8 cellular contexts compared by ENCODE assay signal in the genomic region with DNA sequence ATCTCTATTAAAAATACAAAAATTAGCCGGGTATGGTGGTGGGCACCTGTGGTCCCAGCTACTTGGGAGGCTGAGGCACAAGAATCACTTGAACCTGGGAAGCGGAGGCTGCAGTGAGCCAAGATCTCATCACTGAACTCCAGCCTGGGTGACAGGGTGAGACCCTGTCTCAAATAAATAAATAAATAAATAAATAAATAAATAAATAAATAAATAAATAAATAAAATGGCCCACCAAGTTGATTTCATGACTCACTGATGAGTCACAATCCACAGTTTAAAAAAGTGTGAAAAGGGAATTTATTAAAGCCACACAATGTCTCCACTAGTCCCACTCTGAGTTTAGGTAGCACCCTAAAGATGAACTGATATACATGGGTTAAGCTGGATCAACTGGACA. TPM values are rescaled to one million over a fixed set of nuclear protein-coding genes. Genes with fewer than 3 reads are reported as not detected.
DNase-seq lines count a peak whose midpoint lies in the region; ATAC-seq, FAIRE-seq and TF ChIP-seq lines count a peak whose summit lies in the region.
"Not testable (repeated sequence)": the region's sequence is repeated elsewhere in the genome, so short reads cannot be mapped to it uniquely, and the experiment has no call there.

No MANE protein-coding gene starts in this region.

- POLR2A ChIA-PET in A549 (lab: Yijun Ruan, JAX); HCT116 (lab: Charles Lee); HepG2 (lab: Yijun Ruan, JAX): not testable (repeated sequence)

- H3K27me3 ChIP-seq in HCT116 (ENCODE audit: insufficient read depth, low read length); RWPE2 (ENCODE audit: insufficient read depth, poor library complexity, severe bottlenecking): not testable (repeated sequence)
- H3K27me3 ChIP-seq in HepG2 (ENCODE audit: control insufficient read depth in 1 of 2, insufficient read depth in 2 of 2, low read length in 2 of 2) (peaks cover 0 to 12% of the 10 kb centered on the region in 2 experiments; a peak in 3 of 5 replicates), spleen (replicated peaks in 1 of 7) (peaks cover 0 to 32% (median 0%) of the 10 kb centered on the region in 7 donors)

- not testable (repeated sequence) for H3K4me2 ChIP-seq in A549; HepG2 (ENCODE audit: low read depth, low read length)
- H3K4me2 ChIP-seq in HCT116 (ENCODE audit: low read length), result peak overlapping the region; percentile 37

- TF ChIP-seq CTCF in A549 (IDR thresholded peaks at IDR 0.05); HCT116 (IDR thresholded peaks at IDR 0.05 in 2 of 3, conservative IDR thresholded peaks at IDR 0.05 in 1 of 3; ENCODE audit: borderline replicate concordance in 1 of 3, insufficient read depth in 1 of 3, low read depth in 2 of 3, low read length in 2 of 3); RWPE2 (IDR thresholded peaks at IDR 0.05; ENCODE audit: poor library complexity, severe bottlenecking); brain (conservative IDR thresholded peaks at IDR 0.05); HepG2 (CRISPR knock-in tag; IDR thresholded peaks at IDR 0.05); spleen (IDR thresholded peaks at IDR 0.05 in 8 of 11, conservative IDR thresholded peaks at IDR 0.05 in 3 of 11): not testable (repeated sequence)

- not testable (repeated sequence) for H3K9me3 Mint-ChIP-seq in brain

- H3K27ac Mint-ChIP-seq in brain, result peak overlapping the region in 2 of 5 experiments; percentile 18 to 40

- not testable (repeated sequence) for H3K27ac ChIP-seq in A549; HCT116 (ENCODE audit: low read depth, low read length); HepG2 (ENCODE audit: extremely low read length, insufficient read depth, low read length); spleen
- peak overlapping the region; percentile 86 for H3K27ac ChIP-seq in RWPE2 (ENCODE audit: poor library complexity, severe bottlenecking)
- peak overlapping the region; percentile 60 for H3K27ac ChIP-seq in epithelial cell of prostate

- H3K36me3 Mint-ChIP-seq in brain, result peaks cover 13% of the 10 kb centered on the region

- not testable (repeated sequence) for BruUV-seq in HCT116 (replicated peaks; lab: Mats Ljungman, UMichigan); HepG2 (replicated peaks; lab: Mats Ljungman, UMichigan)

- H4K20me1 ChIP-seq in HCT116 (ENCODE audit: insufficient read depth); HepG2 (ENCODE audit: insufficient read depth, low read length): not testable (repeated sequence)

- H3K9me3 ChIP-seq in A549; HCT116 (ENCODE audit: control insufficient read depth in 1 of 2, insufficient read depth in 1 of 2, low read depth in 1 of 2, low read length in 2 of 2); RWPE2 (ENCODE audit: severe bottlenecking); HepG2 (ENCODE audit: low read length); spleen: not testable (repeated sequence)

- H3K27me3 Mint-ChIP-seq in brain, result peaks cover 13% of the 10 kb centered on the region

- TF ChIP-seq RAD21 in A549 (conservative IDR thresholded peaks at IDR 0.05 in 1 of 2, IDR thresholded peaks at IDR 0.05 in 1 of 2); HCT116 (IDR thresholded peaks at IDR 0.05; ENCODE audit: low read depth); HepG2 (CRISPR knock-in tag; IDR thresholded peaks at IDR 0.05): not testable (repeated sequence)

- WGBS in A549 (ENCODE audit: missing lambda C conversion rate), result 89% methylated on average over 2 of the region's 2 CpGs
- WGBS in HepG2 (ENCODE audit: low lambda C conversion rate), result 86% methylated on average over 2 of the region's 2 CpGs
- WGBS in spleen, 5 donors, result 94 to 100% (median 96%) methylated on average over 2 of the region's 2 CpGs

- peaks cover 25% of the 10 kb centered on the region for H3K4me1 ChIP-seq in A549
- H3K4me1 ChIP-seq in HCT116 (ENCODE audit: control insufficient read depth in 1 of 2, insufficient read depth in 2 of 2, low read length in 2 of 2), result peaks cover 8 to 32% of the 10 kb centered on the region in 2 experiments
- H3K4me1 ChIP-seq in RWPE2 (ENCODE audit: insufficient read depth, poor library complexity, severe bottlenecking), result peaks cover 22% of the 10 kb centered on the region
- H3K4me1 ChIP-seq in HepG2 (ENCODE audit: insufficient read depth, low read length), result peaks cover 14% of the 10 kb centered on the region
- peaks cover 0 to 28% (median 23%) of the 10 kb centered on the region in 6 donors for H3K4me1 ChIP-seq in spleen

- not testable (repeated sequence) for H2AFZ ChIP-seq in HCT116 (ENCODE audit: low read depth, low read length, poor library complexity, severe bottlenecking); HepG2 (ENCODE audit: low read length)

- in situ Hi-C loops in HepG2 (cut with HindIII; ENCODE audit: extremely low pct_ligation_motif_present, low pct_unique_long_range_greater_than_20kb), result loop anchor here (10.0 kb wide), 2 partner anchors 106 to 186 kb away; no protein-coding TSS in a partner anchor

- TF ChIP-seq POLR2A in A549 (IDR thresholded peaks at IDR 0.05; ENCODE audit: low read length); HCT116 (IDR thresholded peaks at IDR 0.05; ENCODE audit: borderline replicate concordance, extremely low read depth, insufficient read depth, insufficient read length); HepG2 (IDR thresholded peaks at IDR 0.05; ENCODE audit: insufficient read depth in 1 of 2, low read depth in 2 of 2, low read length in 2 of 2); spleen (IDR thresholded peaks at IDR 0.05): not testable (repeated sequence)

- peak overlapping the region in 3 of 5 experiments; percentile 24 to 96 (median 68) for H3K4me3 Mint-ChIP-seq in brain

- not testable (repeated sequence) for H3K36me3 ChIP-seq in HCT116 (ENCODE audit: control insufficient read depth in 1 of 2, insufficient read depth in 2 of 2, low read length in 2 of 2); RWPE2 (ENCODE audit: low read depth); HepG2 (replicated peaks in 1 of 2; ENCODE audit: control insufficient read depth in 1 of 2, insufficient read depth in 2 of 2, low read length in 2 of 2); spleen

- peaks cover 37% of the 10 kb centered on the region for H3K4me1 Mint-ChIP-seq in brain

- H3K9me2 ChIP-seq in HCT116 (ENCODE audit: insufficient read depth), result not testable (repeated sequence)

- FAIRE-seq in A549 (lab: Jason Lieb, UNC); HepG2 (lab: Jason Lieb, UNC): not testable (repeated sequence)

- TF ChIP-seq EP300 in A549 (IDR thresholded peaks at IDR 0.05); HepG2 (IDR thresholded peaks at IDR 0.05; ENCODE audit: low read depth in 2 of 2, low read length in 2 of 2); HepG2 (CRISPR knock-in tag; IDR thresholded peaks at IDR 0.05; ENCODE audit: borderline replicate concordance): not testable (repeated sequence)

- H3K9ac ChIP-seq in HCT116 (ENCODE audit: low read length); HepG2 (ENCODE audit: insufficient read depth, low read depth, low read length): not testable (repeated sequence)

- intact Hi-C loops in HCT116 (cut with micrococcal nuclease); HepG2 (cut with micrococcal nuclease; ENCODE audit: unreplicated experiment): not testable (repeated sequence)
- intact Hi-C loops in spleen (cut with DNase I; ENCODE audit: low total_unique reads), result loop anchor here (10.0 kb wide), 1 partner anchor 106 kb away; no protein-coding TSS in a partner anchor

- CTCF ChIA-PET in A549 (lab: Yijun Ruan, JAX), result interaction anchor here (1.0 to 6.7 kb wide), 2 partner anchors 20 to 56 kb away, joined by 3 to 57 read pairs; partner anchors contain the start of gene PEX26
- CTCF ChIA-PET in HCT116 (lab: Charles Lee); HepG2 (lab: Yijun Ruan, JAX; ENCODE audit: low intra/inter-chr PET ratio, low total read pairs): not testable (repeated sequence)

- not testable (repeated sequence) for H3K79me2 ChIP-seq in HCT116 (ENCODE audit: insufficient read depth, low read length); HepG2 (ENCODE audit: insufficient read depth, low read length)

- RAD21 ChIA-PET in HCT116 (lab: Charles Lee; ENCODE audit: low non-redundant PET in 1 of 2, low total read pairs in 2 of 2, uncharacterized antibody in 2 of 2, unreplicated experiment in 2 of 2), result not testable (repeated sequence)

- ATAC-seq in A549; HCT116; RWPE2 (ENCODE audit: low read depth); HepG2: not testable (repeated sequence)

- DNase-seq in A549 (ENCODE audit: low read depth in 1 of 2, low spot score in 1 of 2); HCT116 (ENCODE audit: low read depth, low spot score); RWPE2 (ENCODE audit: low spot score); epithelial cell of prostate (ENCODE audit: low read depth, low spot score); HepG2 (ENCODE audit: low spot score): not testable (repeated sequence)
- DNase-seq in LHCN-M2 (ENCODE audit: low read depth), result peak; percentile 29
- peak; percentile 6 for DNase-seq in spleen

- not testable (repeated sequence) for H3K4me3 ChIP-seq in A549; HCT116 (replicated peaks in 1 of 2; ENCODE audit: low read depth in 1 of 2, low read length in 2 of 2); RWPE2 (ENCODE audit: severe bottlenecking); HepG2 (replicated peaks in 1 of 3; ENCODE audit: insufficient read depth in 1 of 3, low read depth in 2 of 3, low read length in 3 of 3); spleen

RNA-seq across cellular contexts. Expression of gene MICAL3, which starts 3.6 kb away (rescaled TPM):
- polyA plus RNA-seq in A549 (2011; rRNA removed) (18.7 and 20.5 TPM in 2 replicates), A549 (2017; fragmentation: RNase III; extraction: RNeasy Plus Mini Kit Qiagen cat#74134 plus additional on column Dnase treatment) (30.1 to 35.1 TPM (median 30.3 TPM) in 3 replicates), brain (ENCODE audit: insufficient read depth, low read depth, low replicate concordance) (30.9 TPM), HepG2 (2011; rRNA removed) (5.3 and 5.6 TPM in 2 replicates), spleen (10 to 100 TPM in 1 of 3 donors, 1 to 10 TPM in 2; 2.6 to 14.9 (median 3.1) TPM)
- 13.3 and 17.7 TPM in 2 replicates for polyA plus RNA-seq in A549 (2012; cell fraction: cytosol; rRNA removed)
- polyA plus RNA-seq in A549 (2012; cell fraction: nucleus; rRNA removed), result 74.0 and 74.6 TPM in 2 replicates
- 28.0 and 34.1 TPM in 2 replicates for polyA minus RNA-seq in A549 (2011; rRNA and poly(A)+ RNA removed)
- total RNA-seq in HCT116 (2021; ENCODE audit: unreplicated experiment) (30.8 TPM), LHCN-M2 (2014; rRNA removed) (18.5 and 21.0 TPM in 2 replicates), HepG2 (2016; rRNA removed; fragmentation: Illumina TruSeq; extraction: Trizol) (9.5 and 12.5 TPM in 2 replicates), spleen (100 to 1,000 TPM in 2 of 7 donors, 10 to 100 TPM in 5; 54.3 to 133 (median 92.1) TPM)
- 12.7 and 14.8 TPM in 2 replicates for polyA plus RNA-seq in HCT116 (2012)
- polyA plus RNA-seq in LHCN-M2 (2012), result 19.6 TPM
- 2.6 and 2.9 TPM in 2 replicates for total RNA-seq in HepG2 (2016; cell fraction: cytosol; rRNA removed; fragmentation: Illumina TruSeq; extraction: Trizol; ENCODE audit: low read depth)
- total RNA-seq in HepG2 (2016; cell fraction: insoluble cytoplasmic fraction; rRNA removed; fragmentation: Illumina TruSeq; extraction: Trizol), result 8.6 and 11.9 TPM in 2 replicates
- total RNA-seq in HepG2 (2016; cell fraction: membrane; rRNA removed; fragmentation: Illumina TruSeq; extraction: Trizol), result 4.2 and 6.1 TPM in 2 replicates
- 31.3 and 35.0 TPM in 2 replicates for total RNA-seq in HepG2 (2016; cell fraction: nucleus; rRNA removed; fragmentation: Illumina TruSeq; extraction: Trizol)
- polyA plus RNA-seq in HepG2 (2011; cell fraction: cytosol; rRNA removed), result 2.5 and 3.1 TPM in 2 replicates
- 32.9 and 43.0 TPM in 2 replicates for polyA plus RNA-seq in HepG2 (2011; cell fraction: nucleus; rRNA removed)
- 9.2 and 10.8 TPM in 2 replicates for polyA plus RNA-seq in HepG2 (2012)
- polyA plus RNA-seq in HepG2 (2016; cell fraction: cytosol; fragmentation: Illumina TruSeq; extraction: Trizol; ENCODE audit: low read depth), result 0.59 and 1.1 TPM in 2 replicates
- 3.5 and 3.6 TPM in 2 replicates for polyA plus RNA-seq in HepG2 (2016; cell fraction: insoluble cytoplasmic fraction; fragmentation: Illumina TruSeq; extraction: Trizol; ENCODE audit: low read depth)
- polyA plus RNA-seq in HepG2 (2016; cell fraction: membrane; fragmentation: Illumina TruSeq; extraction: Trizol; ENCODE audit: low read depth), result 0.53 and 1.1 TPM in 2 replicates
- 34.4 and 36.4 TPM in 2 replicates for polyA plus RNA-seq in HepG2 (2016; cell fraction: nucleus; fragmentation: Illumina TruSeq; extraction: Trizol; ENCODE audit: insufficient read depth, low read depth)
- 12.7 and 28.5 TPM in 2 replicates for polyA minus RNA-seq in HepG2 (2011; rRNA and poly(A)+ RNA removed; ENCODE audit: low replicate concordance)
- polyA minus RNA-seq in HepG2 (2011; cell fraction: cytosol; rRNA and poly(A)+ RNA removed), result 3.7 and 4.4 TPM in 2 replicates
- polyA minus RNA-seq in HepG2 (2011; cell fraction: nucleus; rRNA and poly(A)+ RNA removed), result 28.5 and 33.0 TPM in 2 replicates

RNA-seq across cellular contexts. Expression of gene PEX26, which starts 57.0 kb away (rescaled TPM):
- polyA plus RNA-seq in A549 (2011; rRNA removed) (12.4 and 15.3 TPM in 2 replicates), A549 (2017; fragmentation: RNase III; extraction: RNeasy Plus Mini Kit Qiagen cat#74134 plus additional on column Dnase treatment) (10.8 to 12.7 TPM (median 11.8 TPM) in 3 replicates), brain (ENCODE audit: insufficient read depth, low read depth, low replicate concordance) (30.2 TPM), HepG2 (2011; rRNA removed) (10.6 and 15.4 TPM in 2 replicates), spleen (10 to 100 TPM in 1 of 3 donors, 1 to 10 TPM in 2; 5.1 to 22.7 (median 7.1) TPM)
- polyA plus RNA-seq in A549 (2012; cell fraction: cytosol; rRNA removed), result 6.8 and 11.5 TPM in 2 replicates
- 8.3 and 9.9 TPM in 2 replicates for polyA plus RNA-seq in A549 (2012; cell fraction: nucleus; rRNA removed)
- polyA minus RNA-seq in A549 (2011; rRNA and poly(A)+ RNA removed), result 23.8 and 24.1 TPM in 2 replicates
- total RNA-seq in HCT116 (2021; ENCODE audit: unreplicated experiment) (26.4 TPM), LHCN-M2 (2014; rRNA removed) (32.7 and 39.8 TPM in 2 replicates), HepG2 (2016; rRNA removed; fragmentation: Illumina TruSeq; extraction: Trizol) (25.1 and 30.6 TPM in 2 replicates), spleen (10 to 100 TPM; 29.2 to 41.0 (median 37.4) TPM)
- polyA plus RNA-seq in HCT116 (2012), result 13.0 and 14.9 TPM in 2 replicates
- 32.3 TPM for polyA plus RNA-seq in LHCN-M2 (2012)
- 3.6 and 6.1 TPM in 2 replicates for total RNA-seq in HepG2 (2016; cell fraction: cytosol; rRNA removed; fragmentation: Illumina TruSeq; extraction: Trizol; ENCODE audit: low read depth)
- 26.6 and 27.5 TPM in 2 replicates for total RNA-seq in HepG2 (2016; cell fraction: insoluble cytoplasmic fraction; rRNA removed; fragmentation: Illumina TruSeq; extraction: Trizol)
- 23.5 and 27.1 TPM in 2 replicates for total RNA-seq in HepG2 (2016; cell fraction: membrane; rRNA removed; fragmentation: Illumina TruSeq; extraction: Trizol)
- total RNA-seq in HepG2 (2016; cell fraction: nucleus; rRNA removed; fragmentation: Illumina TruSeq; extraction: Trizol), result 13.8 and 17.8 TPM in 2 replicates
- polyA plus RNA-seq in HepG2 (2011; cell fraction: cytosol; rRNA removed), result 12.4 and 12.5 TPM in 2 replicates
- 13.5 and 14.8 TPM in 2 replicates for polyA plus RNA-seq in HepG2 (2011; cell fraction: nucleus; rRNA removed)
- polyA plus RNA-seq in HepG2 (2012), result 13.4 and 14.4 TPM in 2 replicates
- polyA plus RNA-seq in HepG2 (2016; cell fraction: cytosol; fragmentation: Illumina TruSeq; extraction: Trizol; ENCODE audit: low read depth), result 4.6 and 6.3 TPM in 2 replicates
- 25.9 and 26.3 TPM in 2 replicates for polyA plus RNA-seq in HepG2 (2016; cell fraction: insoluble cytoplasmic fraction; fragmentation: Illumina TruSeq; extraction: Trizol; ENCODE audit: low read depth)
- polyA plus RNA-seq in HepG2 (2016; cell fraction: membrane; fragmentation: Illumina TruSeq; extraction: Trizol; ENCODE audit: low read depth), result 15.8 and 17.3 TPM in 2 replicates
- 17.9 and 18.6 TPM in 2 replicates for polyA plus RNA-seq in HepG2 (2016; cell fraction: nucleus; fragmentation: Illumina TruSeq; extraction: Trizol; ENCODE audit: insufficient read depth, low read depth)
- polyA minus RNA-seq in HepG2 (2011; rRNA and poly(A)+ RNA removed; ENCODE audit: low replicate concordance), result 35.9 and 42.8 TPM in 2 replicates
- 9.6 and 11.4 TPM in 2 replicates for polyA minus RNA-seq in HepG2 (2011; cell fraction: cytosol; rRNA and poly(A)+ RNA removed)
- polyA minus RNA-seq in HepG2 (2011; cell fraction: nucleus; rRNA and poly(A)+ RNA removed), result 11.6 and 14.2 TPM in 2 replicates
